20 cellular contexts compared by ENCODE assay signal in genomic region chr1:89587728-89588127, GRCh38. TPM values are rescaled to one million over a fixed set of nuclear protein-coding genes. Genes with fewer than 3 reads are reported as not detected.
DNase-seq lines count a peak whose midpoint lies in the region; ATAC-seq and TF ChIP-seq lines count a peak whose summit lies in the region.
"Had no signal": no experiment of that assay in that cellular context is flagged by ENCODE, and none has a peak within 500 bp of the region (broad histone marks: within the 10 kb centered on the region; RNA-seq: fewer than 3 reads in every experiment).

No MANE protein-coding gene starts in this region.

- H3K27ac Mint-ChIP-seq in Calu3 (ENCODE audit: unreplicated experiment), result peak overlapping the region; percentile 35
- no peak overlapping the region for H3K27ac Mint-ChIP-seq in effector memory CD8-positive, alpha-beta T cell
- H3K27ac Mint-ChIP-seq: HFFc6 had no signal

- H3K27me3 Mint-ChIP-seq in Calu3 (ENCODE audit: unreplicated experiment), result no peaks in the 10 kb centered on the region
- H3K27me3 Mint-ChIP-seq in effector memory CD8-positive, alpha-beta T cell, result no peaks in the 10 kb centered on the region
- H3K27me3 Mint-ChIP-seq: naive thymus-derived CD8-positive, alpha-beta T cell; T-helper 17 cell had no signal

- peak; percentile 52 for DNase-seq in Calu3
- peak; percentile 51 to 64 for DNase-seq in NCI-H526 (lab: John Stamatoyannopoulos, UW)
- peak; percentile 74 for DNase-seq in fibroblast of gingiva (ENCODE audit: low read depth)
- DNase-seq in mucosa of gallbladder (ENCODE audit: low spot score), result peak; percentile 37
- DNase-seq in effector memory CD8-positive, alpha-beta T cell, result no peak
- DNase-seq in NCI-H187 treated with DMSO at 0.1 percent for 48 hours (lab: John Stamatoyannopoulos, UW), result no peak
- no peak for DNase-seq in GM19238 (ENCODE audit: insufficient read length, low spot score)
- DNase-seq: ACHN; activated CD4-positive, alpha-beta T cell treated with anti-CD3 and anti-CD28 coated beads, Interleukin-2, amount 50 U/mL, for 1 hour; EL; HFFc6; left colon; naive thymus-derived CD8-positive, alpha-beta T cell; NCI-H1092; NCI-H2029; NCI-H510A treated with DMSO at 0.1 percent for 48 hours; right cardiac atrium; RPMI8226; T-helper 17 cell had no signal

- intact Hi-C loops in Calu3 (cut with micrococcal nuclease; ENCODE audit: unreplicated experiment), result loop anchor here (2.0 kb wide), 1 partner anchor 21 kb away; no protein-coding TSS in a partner anchor

- H3K9me3 Mint-ChIP-seq in Calu3 (ENCODE audit: low read depth, unreplicated experiment), result no peaks in the 10 kb centered on the region
- no peaks in the 10 kb centered on the region for H3K9me3 Mint-ChIP-seq in effector memory CD8-positive, alpha-beta T cell
- H3K9me3 Mint-ChIP-seq: HFFc6; naive thymus-derived CD8-positive, alpha-beta T cell had no signal

- CTCF ChIA-PET in Calu3 (lab: Charles Lee), result interaction anchor here (0.9 to 1.2 kb wide), 6 partner anchors 9 to 175 kb away, joined by 3 to 8 read pairs (median 3); no protein-coding TSS in a partner anchor

- peak overlapping the region; percentile 14 for H3K4me3 Mint-ChIP-seq in Calu3 (ENCODE audit: low read depth, unreplicated experiment)
- no peak overlapping the region for H3K4me3 Mint-ChIP-seq in effector memory CD8-positive, alpha-beta T cell
- H3K4me3 Mint-ChIP-seq: HFFc6; naive thymus-derived CD8-positive, alpha-beta T cell; T-helper 17 cell had no signal

- H3K4me1 Mint-ChIP-seq in Calu3 (ENCODE audit: low read depth, unreplicated experiment), result peaks cover 26% of the 10 kb centered on the region
- H3K4me1 Mint-ChIP-seq in effector memory CD8-positive, alpha-beta T cell (ENCODE audit: low read depth in 2 of 2), result peaks cover 3 to 4% of the 10 kb centered on the region in 2 donors

- BruUV-seq in Calu3 (replicated peaks; lab: Mats Ljungman, UMichigan), result no TSS peak

- ATAC-seq in effector memory CD8-positive, alpha-beta T cell (replicated peaks), result no peak
- no peak for ATAC-seq in HG02840 (IDR thresholded peaks at IDR 0.05; ENCODE audit: low FRiP score, unreplicated experiment)
- ATAC-seq: left colon; naive thymus-derived CD8-positive, alpha-beta T cell; right cardiac atrium; T-helper 17 cell had no signal

- no peak for TF ChIP-seq CTCF in Calu3 (IDR thresholded peaks at IDR 0.05; ENCODE audit: unreplicated experiment)

- H3K36me3 Mint-ChIP-seq in Calu3 (ENCODE audit: insufficient read depth, unreplicated experiment), result peaks cover 26% of the 10 kb centered on the region
- H3K36me3 Mint-ChIP-seq in effector memory CD8-positive, alpha-beta T cell (ENCODE audit: insufficient read depth), result peaks cover 19% of the 10 kb centered on the region

RNA-seq across cellular contexts. Expression of gene LRRC8C, which starts 45.2 kb away (rescaled TPM):
- total RNA-seq in Calu3 (2022) (2.7 and 3.5 TPM in 2 replicates), mucosa of gallbladder (6.0 TPM)

Comparison
In these comparisons a context has a peak if more than half of its experiments do, and no peak if none do; other contexts are left out.
1. DNase-seq: peak in Calu3 (single experiment), NCI-H526 (2 of 2), fibroblast of gingiva (single experiment) and mucosa of gallbladder (single experiment); none in effector memory CD8-positive, alpha-beta T cell (0 of 3), NCI-H187 treated with DMSO at 0.1 percent for 48 hours (single experiment) and GM19238 (single experiment).